Comparison of ENCODE assay signal across 35 cellular contexts in the genomic region with DNA sequence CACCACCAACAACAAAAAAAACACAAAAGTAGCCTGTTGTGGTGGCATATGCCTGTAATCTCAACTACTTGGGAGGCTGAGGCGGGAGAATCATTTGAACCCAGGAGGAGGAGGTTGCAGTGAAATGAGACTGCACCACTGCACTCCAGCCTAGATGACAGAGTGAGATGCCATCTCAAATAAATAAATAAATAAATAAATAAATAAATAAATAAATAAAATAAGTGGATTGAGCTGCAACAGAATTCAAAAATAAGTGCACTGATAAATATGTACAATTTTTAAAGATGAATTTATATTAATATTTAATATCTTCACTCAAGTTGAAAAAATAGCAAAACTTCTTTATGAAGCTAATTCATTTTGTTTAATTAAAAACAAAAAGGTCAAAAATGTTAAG.
DNase-seq lines count a peak whose midpoint lies in the region; ATAC-seq, FAIRE-seq and TF ChIP-seq lines count a peak whose summit lies in the region.
"Had no signal": no experiment of that assay in that cellular context is flagged by ENCODE, and none has a peak within 500 bp of the region (broad histone marks: within the 10 kb centered on the region; RNA-seq: fewer than 3 reads in every experiment).

No MANE protein-coding gene starts in this region.

- no peak overlapping the region for H3K4me3 Mint-ChIP-seq in WTC11
- no peak overlapping the region for H3K4me3 Mint-ChIP-seq in stimulated activated effector memory CD8-positive, alpha-beta T cell treated with anti-CD3 and anti-CD28 coated beads, Interleukin-12 subunit alpha, Interleukin-12 subunit beta, amount 100 ng/mL, for 72 hours
- H3K4me3 Mint-ChIP-seq: B cell; CD14-positive monocyte; CD4-positive, alpha-beta memory T cell; CD4-positive, alpha-beta T cell; CD4-positive, CD25-positive, alpha-beta regulatory T cell; CD8-positive, alpha-beta memory T cell; CD8-positive, alpha-beta T cell had no signal

- no peak overlapping the region for H3K27ac Mint-ChIP-seq in WTC11
- no peak overlapping the region for H3K27ac Mint-ChIP-seq in stimulated activated effector memory CD8-positive, alpha-beta T cell treated with anti-CD3 and anti-CD28 coated beads, Interleukin-12 subunit alpha, Interleukin-12 subunit beta, amount 100 ng/mL, for 72 hours
- H3K27ac Mint-ChIP-seq: B cell; CD4-positive, alpha-beta memory T cell; CD4-positive, alpha-beta T cell; CD8-positive, alpha-beta memory T cell; CD8-positive, alpha-beta T cell had no signal

- no peaks in the 10 kb centered on the region; the same call in 1 of the 2 replicates for H3K9me3 ChIP-seq in HEK293 (ENCODE audit: control insufficient read depth, insufficient read depth, low read depth, low read length)
- H3K9me3 ChIP-seq in kidney (ENCODE audit: control insufficient read depth in 1 of 2, low read length in 2 of 2): no peaks in the 10 kb centered on the region
- H3K9me3 ChIP-seq in PC-3 (ENCODE audit: low read length): peaks cover 3% of the 10 kb centered on the region; the same call in 1 of the 2 replicates
- H3K9me3 ChIP-seq: A549; BLaER1; BLaER1 treated with 17β-estradiol and CSF1 and Interleukin-3, amounts not matched to agents 10 nM and 100 nM; Caco-2 had no signal

- no peak overlapping the region for H3K9ac ChIP-seq in kidney (ENCODE audit: low read length in 2 of 2)
- no peak overlapping the region for H3K9ac ChIP-seq in PC-3 (ENCODE audit: low read length)
- H3K9ac ChIP-seq: BLaER1; BLaER1 treated with 17β-estradiol and CSF1 and Interleukin-3, amounts not matched to agents 10 nM and 100 nM had no signal

- no peak for TF ChIP-seq CTCF in HEK293 (tag by site-specific recombination; IDR thresholded peaks at IDR 0.05)
- TF ChIP-seq CTCF in WTC11 (IDR thresholded peaks at IDR 0.05): no peak
- TF ChIP-seq CTCF in kidney (IDR thresholded peaks at IDR 0.05; ENCODE audit: borderline replicate concordance, extremely low read depth, insufficient read depth): no peak
- TF ChIP-seq CTCF in PC-3 (conservative IDR thresholded peaks at IDR 0.05; ENCODE audit: low read depth, low read length): no peak

- no peaks in the 10 kb centered on the region for H3F3A ChIP-seq in PC-3 (ENCODE audit: low read length, unreplicated experiment)

- H3K27ac ChIP-seq in HEK293 (ENCODE audit: extremely low read depth, low read depth, low read length) (no peak overlapping the region), kidney (ENCODE audit: low read depth in 2 of 2, low read length in 2 of 2) (no peak overlapping the region), PC-3 (ENCODE audit: low read length) (no peak overlapping the region)
- H3K27ac ChIP-seq: 22Rv1; A549; BLaER1; BLaER1 treated with 17β-estradiol and CSF1 and Interleukin-3, amounts not matched to agents 10 nM and 100 nM; C4-2B had no signal

- H3K79me2 ChIP-seq in PC-3 (ENCODE audit: low read length): no peaks in the 10 kb centered on the region

- H3K36me3 ChIP-seq in HEK293 (ENCODE audit: control insufficient read depth in 2 of 2, insufficient read depth in 1 of 2, low read length in 2 of 2) (no peaks in the 10 kb centered on the region), kidney (ENCODE audit: control insufficient read depth in 1 of 2, insufficient read depth in 2 of 2, low read length in 2 of 2) (no peaks in the 10 kb centered on the region), PC-3 (ENCODE audit: low read depth, low read length) (no peaks in the 10 kb centered on the region)
- H3K36me3 ChIP-seq: BE2C; BLaER1; BLaER1 treated with 17β-estradiol and CSF1 and Interleukin-3, amounts not matched to agents 10 nM and 100 nM had no signal

- intact Hi-C loops in kidney (cut with DNase I) (no loop called here), PC-3 (cut with micrococcal nuclease) (no loop called here)

- H3K27me3 Mint-ChIP-seq in WTC11 (ENCODE audit: low read depth): no peaks in the 10 kb centered on the region
- H3K27me3 Mint-ChIP-seq: B cell; CD4-positive, alpha-beta memory T cell; CD4-positive, alpha-beta T cell; CD4-positive, CD25-positive, alpha-beta regulatory T cell; CD8-positive, alpha-beta memory T cell had no signal

- no peak overlapping the region for H3K4me3 ChIP-seq in HEK293 (ENCODE audit: low read depth, low read length)
- H3K4me3 ChIP-seq in kidney (ENCODE audit: low read length in 2 of 2): no peak overlapping the region
- H3K4me3 ChIP-seq in PC-3 (ENCODE audit: low read length): no peak overlapping the region
- H3K4me3 ChIP-seq: A549; BLaER1; BLaER1 treated with 17β-estradiol and CSF1 and Interleukin-3, amounts not matched to agents 10 nM and 100 nM had no signal

- no peak overlapping the region for H3K4me2 ChIP-seq in PC-3 (ENCODE audit: low read length)
- H3K4me2 ChIP-seq: A549; BLaER1; BLaER1 treated with 17β-estradiol and CSF1 and Interleukin-3, amounts not matched to agents 10 nM and 100 nM had no signal

- no peak for ATAC-seq in WTC11
- ATAC-seq in PC-3: no peak
- no peak for ATAC-seq in stimulated activated effector memory CD8-positive, alpha-beta T cell treated with anti-CD3 and anti-CD28 coated beads, Interleukin-12 subunit alpha, Interleukin-12 subunit beta, amount 100 ng/mL, for 72 hours
- ATAC-seq: A549; CD8-positive, alpha-beta T cell had no signal

- DNase-seq in WTC11 (ENCODE audit: low spot score) (no peak), kidney (no peak), PC-3 (no peak), activated gamma-delta T cell treated with Interleukin-2 at 50 U/mL for 16 hours (no peak)
- DNase-seq in stimulated activated effector memory CD8-positive, alpha-beta T cell treated with anti-CD3 and anti-CD28 coated beads, Interleukin-12 subunit alpha, Interleukin-12 subunit beta, amount 100 ng/mL, for 72 hours (ENCODE audit: low spot score in 2 of 2): no peak
- DNase-seq: 8988T; ACHN; AML-193; BE2C; C1 segment of cervical spinal cord; Caco-2; Calu3; CD4-positive, alpha-beta memory T cell; CD4-positive, alpha-beta T cell; CD4-positive, CD25-positive, alpha-beta regulatory T cell; CD8-positive, alpha-beta memory T cell; CD8-positive, alpha-beta T cell; COR-L47; DMS 273 treated with DMSO at 0.1 percent for 48 hours; DMS153; DMS53; DMS79; DMS79 treated with DMSO at 0.1 percent for 48 hours; DND-41; EL had no signal

- CTCF ChIA-PET in HEK293 (lab: Yijun Ruan, JAX): interaction anchor here (0.7 kb wide), 1 partner anchor 553 kb away, joined by 3 read pairs; no protein-coding TSS in a partner anchor
- CTCF ChIA-PET in WTC11 (lab: Charles Lee): no interaction called here
- CTCF ChIA-PET in PC-3 (lab: Charles Lee): no interaction called here

- H2AFZ ChIP-seq in PC-3 (ENCODE audit: low read length): no peak overlapping the region

- H3K9me2 ChIP-seq in PC-3 (replicated peaks; ENCODE audit: low read length): no peaks in the 10 kb centered on the region

- H3K4me1 Mint-ChIP-seq in WTC11: no peaks in the 10 kb centered on the region
- H3K4me1 Mint-ChIP-seq in stimulated activated effector memory CD8-positive, alpha-beta T cell treated with anti-CD3 and anti-CD28 coated beads, Interleukin-12 subunit alpha, Interleukin-12 subunit beta, amount 100 ng/mL, for 72 hours: no peaks in the 10 kb centered on the region
- H3K4me1 Mint-ChIP-seq: B cell; CD14-positive monocyte; CD4-positive, alpha-beta memory T cell; CD4-positive, CD25-positive, alpha-beta regulatory T cell; CD8-positive, alpha-beta memory T cell had no signal

- H3K36me3 Mint-ChIP-seq in WTC11: peaks cover 2% of the 10 kb centered on the region; the same call in 1 of the 2 replicates
- no peaks in the 10 kb centered on the region for H3K36me3 Mint-ChIP-seq in stimulated activated effector memory CD8-positive, alpha-beta T cell treated with anti-CD3 and anti-CD28 coated beads, Interleukin-12 subunit alpha, Interleukin-12 subunit beta, amount 100 ng/mL, for 72 hours
- H3K36me3 Mint-ChIP-seq: CD14-positive monocyte; CD4-positive, alpha-beta memory T cell; CD4-positive, CD25-positive, alpha-beta regulatory T cell; CD8-positive, alpha-beta memory T cell; CD8-positive, alpha-beta T cell had no signal

- no peaks in the 10 kb centered on the region for H3K27me3 ChIP-seq in PC-3 (ENCODE audit: low read length)
- H3K27me3 ChIP-seq: BE2C; BLaER1; BLaER1 treated with 17β-estradiol and CSF1 and Interleukin-3, amounts not matched to agents 10 nM and 100 nM had no signal

- POLR2A ChIA-PET in HEK293 (lab: Yijun Ruan, JAX) (no interaction called here), WTC11 (lab: Charles Lee) (no interaction called here), PC-3 (lab: Charles Lee; ENCODE audit: unreplicated experiment) (no interaction called here)

- H3K9me3 Mint-ChIP-seq in WTC11: peaks cover 20% of the 10 kb centered on the region
- no peaks in the 10 kb centered on the region for H3K9me3 Mint-ChIP-seq in stimulated activated effector memory CD8-positive, alpha-beta T cell treated with anti-CD3 and anti-CD28 coated beads, Interleukin-12 subunit alpha, Interleukin-12 subunit beta, amount 100 ng/mL, for 72 hours
- H3K9me3 Mint-ChIP-seq: CD4-positive, alpha-beta T cell; CD8-positive, alpha-beta T cell had no signal

- BruUV-seq in PC-3 (replicated peaks; lab: Mats Ljungman, UMichigan): no TSS peak

- H3K4me1 ChIP-seq in HEK293 (ENCODE audit: control insufficient read depth, insufficient read depth, low read length) (no peaks in the 10 kb centered on the region), kidney (ENCODE audit: control insufficient read depth in 1 of 2, insufficient read depth in 1 of 2, low read depth in 1 of 2, low read length in 2 of 2) (no peaks in the 10 kb centered on the region), PC-3 (ENCODE audit: insufficient read depth, low read length) (no peaks in the 10 kb centered on the region)
- H3K4me1 ChIP-seq: A549; BE2C; BLaER1; BLaER1 treated with 17β-estradiol and CSF1 and Interleukin-3, amounts not matched to agents 10 nM and 100 nM; Caco-2 had no signal

- FAIRE-seq in kidney (lab: Jason Lieb, UNC): peak; percentile 33
- FAIRE-seq: A204.1, A549, D721Med had no signal

- H4K20me1 ChIP-seq in PC-3 (ENCODE audit: low read length): no peaks in the 10 kb centered on the region
- H4K20me1 ChIP-seq: BLaER1; BLaER1 treated with 17β-estradiol and CSF1 and Interleukin-3, amounts not matched to agents 10 nM and 100 nM had no signal

TF ChIP-seq in HEK293, 187 proteins besides CTCF, POLR2A, EP300 and RAD21 (continues in another document):
- TF ChIP-seq ZBTB21 (tag by site-specific recombination; IDR thresholded peaks at IDR 0.05): 0 out of 2 replicates have a peak, but pooled peaks have one; percentile 20
- TF ChIP-seq ZNF341 (tag by site-specific recombination; IDR thresholded peaks at IDR 0.05; ENCODE audit: low read depth): 0 out of 2 replicates have a peak, but pooled peaks have one; percentile 12
- no peak for TF ChIP-seq KLF7 (tag by site-specific recombination; IDR thresholded peaks at IDR 0.05; ENCODE audit: borderline replicate concordance)
- peak; percentile 56 for TF ChIP-seq ZNF510 (tag by site-specific recombination; IDR thresholded peaks at IDR 0.05; ENCODE audit: insufficient replicate concordance)

TF ChIP-seq in WTC11, 78 proteins besides CTCF, POLR2A, EP300 and RAD21 (continues in another document):
- TF ChIP-seq HMGA2 (CRISPR knock-in tag; IDR thresholded peaks at IDR 0.05): peak; percentile 59

Comparison
In these comparisons a context has a peak if more than half of its experiments do, and no peak if none do; other contexts are left out.
1. Of the 8 proteins assayed by ChIP-seq in both HEK293 and WTC11: peak only in HEK293: ZBTB21; only in WTC11: none; in both: none; in neither: 7.